ENCODE assay signal across 12 cellular contexts in genomic region chr11:111524056-111524455, GRCh38.
"Had no signal": no experiment of that assay in that cellular context is flagged by ENCODE, and none has a peak within 500 bp of the region (broad histone marks: within the 10 kb centered on the region; RNA-seq: fewer than 3 reads in every experiment).

No MANE protein-coding gene starts in this region.

- ATAC-seq: foreskin keratinocyte; natural killer cell treated with Interleukin-12 subunit alpha and Interleukin-12 subunit beta and Interleukin-15 and Interleukin-18, amount 100 ng/mL, for 72 hours; pancreas; right lobe of liver; stimulated activated memory B cell treated with anti-CD40 and anti-IgM and Interleukin-4, amounts not matched to agents 10 μg/mL and 1 μg/mL and 100 μg/mL, for 72 hours had no signal

- H3K4me3 ChIP-seq: hepatocyte, lung, pancreas, right lobe of liver, testis had no signal

- DNase-seq: activated CD4-positive, CD25-positive, alpha-beta regulatory T cell treated with anti-CD3 and anti-CD28 coated beads, Interleukin-2, amount 50 U/mL, for 72 hours; activated naive CD4-positive, alpha-beta T cell; effector CD8-positive, alpha-beta T cell; pancreas; right lobe of liver; stimulated activated CD4-positive, alpha-beta T cell treated with anti-CD3 and anti-CD28 coated beads, Interleukin-4, amount 100 ng/mL, for 4 hours; testis had no signal
